In the genomic region with DNA sequence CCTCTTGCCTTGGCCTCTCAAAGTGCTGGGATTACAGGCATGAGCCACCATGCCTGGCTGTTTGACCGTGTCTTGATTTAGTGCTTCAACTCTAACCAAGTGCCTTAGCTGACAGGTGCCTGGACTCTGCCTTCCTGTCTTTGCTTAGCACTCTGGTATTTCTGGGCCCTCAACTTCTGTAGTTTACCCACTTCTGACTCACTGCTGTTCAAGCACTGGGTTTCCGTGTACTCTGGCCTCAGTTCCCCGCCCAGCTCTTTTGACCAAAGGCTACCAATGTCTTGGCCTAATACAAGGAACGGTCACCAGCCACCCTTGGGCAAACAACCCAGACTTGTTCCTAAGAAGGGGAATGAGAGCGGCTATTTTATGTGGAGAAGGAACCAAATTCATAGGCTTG, we compare ENCODE assay signal across 1 cellular context.
TF ChIP-seq lines count a peak whose summit lies in the region.

No MANE protein-coding gene starts in this region.

TF ChIP-seq in GM23338, 12 proteins besides CTCF, POLR2A, EP300 and RAD21 (continued from another document):
- TF ChIP-seq, protein P1, sequence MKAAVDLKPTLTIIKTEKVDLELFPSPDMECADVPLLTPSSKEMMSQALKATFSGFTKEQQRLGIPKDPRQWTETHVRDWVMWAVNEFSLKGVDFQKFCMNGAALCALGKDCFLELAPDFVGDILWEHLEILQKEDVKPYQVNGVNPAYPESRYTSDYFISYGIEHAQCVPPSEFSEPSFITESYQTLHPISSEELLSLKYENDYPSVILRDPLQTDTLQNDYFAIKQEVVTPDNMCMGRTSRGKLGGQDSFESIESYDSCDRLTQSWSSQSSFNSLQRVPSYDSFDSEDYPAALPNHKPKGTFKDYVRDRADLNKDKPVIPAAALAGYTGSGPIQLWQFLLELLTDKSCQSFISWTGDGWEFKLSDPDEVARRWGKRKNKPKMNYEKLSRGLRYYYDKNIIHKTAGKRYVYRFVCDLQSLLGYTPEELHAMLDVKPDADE (IDR thresholded peaks at IDR 0.05): no peak
- TF ChIP-seq EZH2 (IDR thresholded peaks at IDR 0.05; ENCODE audit: low read depth, unreplicated experiment): no peak
- TF ChIP-seq ZNF114 (CRISPR knock-in tag; IDR thresholded peaks at IDR 0.05): no peak
- TF ChIP-seq, protein P2, sequence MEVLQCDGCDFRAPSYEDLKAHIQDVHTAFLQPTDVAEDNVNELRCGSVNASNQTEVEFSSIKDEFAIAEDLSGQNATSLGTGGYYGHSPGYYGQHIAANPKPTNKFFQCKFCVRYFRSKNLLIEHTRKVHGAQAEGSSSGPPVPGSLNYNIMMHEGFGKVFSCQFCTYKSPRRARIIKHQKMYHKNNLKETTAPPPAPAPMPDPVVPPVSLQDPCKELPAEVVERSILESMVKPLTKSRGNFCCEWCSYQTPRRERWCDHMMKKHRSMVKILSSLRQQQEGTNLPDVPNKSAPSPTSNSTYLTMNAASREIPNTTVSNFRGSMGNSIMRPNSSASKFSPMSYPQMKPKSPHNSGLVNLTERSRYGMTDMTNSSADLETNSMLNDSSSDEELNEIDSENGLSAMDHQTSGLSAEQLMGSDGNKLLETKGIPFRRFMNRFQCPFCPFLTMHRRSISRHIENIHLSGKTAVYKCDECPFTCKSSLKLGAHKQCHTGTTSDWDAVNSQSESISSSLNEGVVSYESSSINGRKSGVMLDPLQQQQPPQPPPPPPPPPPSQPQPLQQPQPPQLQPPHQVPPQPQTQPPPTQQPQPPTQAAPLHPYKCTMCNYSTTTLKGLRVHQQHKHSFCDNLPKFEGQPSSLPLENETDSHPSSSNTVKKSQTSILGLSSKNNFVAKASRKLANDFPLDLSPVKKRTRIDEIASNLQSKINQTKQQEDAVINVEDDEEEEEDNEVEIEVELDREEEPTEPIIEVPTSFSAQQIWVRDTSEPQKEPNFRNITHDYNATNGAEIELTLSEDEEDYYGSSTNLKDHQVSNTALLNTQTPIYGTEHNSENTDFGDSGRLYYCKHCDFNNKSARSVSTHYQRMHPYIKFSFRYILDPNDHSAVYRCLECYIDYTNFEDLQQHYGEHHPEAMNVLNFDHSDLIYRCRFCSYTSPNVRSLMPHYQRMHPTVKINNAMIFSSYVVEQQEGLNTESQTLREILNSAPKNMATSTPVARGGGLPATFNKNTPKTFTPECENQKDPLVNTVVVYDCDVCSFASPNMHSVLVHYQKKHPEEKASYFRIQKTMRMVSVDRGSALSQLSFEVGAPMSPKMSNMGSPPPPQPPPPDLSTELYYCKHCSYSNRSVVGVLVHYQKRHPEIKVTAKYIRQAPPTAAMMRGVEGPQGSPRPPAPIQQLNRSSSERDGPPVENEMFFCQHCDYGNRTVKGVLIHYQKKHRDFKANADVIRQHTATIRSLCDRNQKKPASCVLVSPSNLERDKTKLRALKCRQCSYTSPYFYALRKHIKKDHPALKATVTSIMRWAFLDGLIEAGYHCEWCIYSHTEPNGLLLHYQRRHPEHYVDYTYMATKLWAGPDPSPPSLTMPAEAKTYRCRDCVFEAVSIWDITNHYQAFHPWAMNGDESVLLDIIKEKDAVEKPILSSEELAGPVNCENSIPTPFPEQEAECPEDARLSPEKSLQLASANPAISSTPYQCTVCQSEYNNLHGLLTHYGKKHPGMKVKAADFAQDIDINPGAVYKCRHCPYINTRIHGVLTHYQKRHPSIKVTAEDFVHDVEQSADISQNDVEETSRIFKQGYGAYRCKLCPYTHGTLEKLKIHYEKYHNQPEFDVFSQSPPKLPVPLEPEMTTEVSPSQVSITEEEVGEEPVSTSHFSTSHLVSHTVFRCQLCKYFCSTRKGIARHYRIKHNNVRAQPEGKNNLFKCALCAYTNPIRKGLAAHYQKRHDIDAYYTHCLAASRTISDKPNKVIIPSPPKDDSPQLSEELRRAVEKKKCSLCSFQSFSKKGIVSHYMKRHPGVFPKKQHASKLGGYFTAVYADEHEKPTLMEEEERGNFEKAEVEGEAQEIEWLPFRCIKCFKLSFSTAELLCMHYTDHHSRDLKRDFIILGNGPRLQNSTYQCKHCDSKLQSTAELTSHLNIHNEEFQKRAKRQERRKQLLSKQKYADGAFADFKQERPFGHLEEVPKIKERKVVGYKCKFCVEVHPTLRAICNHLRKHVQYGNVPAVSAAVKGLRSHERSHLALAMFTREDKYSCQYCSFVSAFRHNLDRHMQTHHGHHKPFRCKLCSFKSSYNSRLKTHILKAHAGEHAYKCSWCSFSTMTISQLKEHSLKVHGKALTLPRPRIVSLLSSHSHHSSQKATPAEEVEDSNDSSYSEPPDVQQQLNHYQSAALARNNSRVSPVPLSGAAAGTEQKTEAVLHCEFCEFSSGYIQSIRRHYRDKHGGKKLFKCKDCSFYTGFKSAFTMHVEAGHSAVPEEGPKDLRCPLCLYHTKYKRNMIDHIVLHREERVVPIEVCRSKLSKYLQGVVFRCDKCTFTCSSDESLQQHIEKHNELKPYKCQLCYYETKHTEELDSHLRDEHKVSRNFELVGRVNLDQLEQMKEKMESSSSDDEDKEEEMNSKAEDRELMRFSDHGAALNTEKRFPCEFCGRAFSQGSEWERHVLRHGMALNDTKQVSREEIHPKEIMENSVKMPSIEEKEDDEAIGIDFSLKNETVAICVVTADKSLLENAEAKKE (CRISPR knock-in tag; IDR thresholded peaks at IDR 0.05): no peak
- TF ChIP-seq POLR2AphosphoS5 (IDR thresholded peaks at IDR 0.05; ENCODE audit: low read depth): no peak
- TF ChIP-seq ZNF331 (CRISPR knock-in tag; IDR thresholded peaks at IDR 0.05; ENCODE audit: low read depth): no peak
